8 cellular contexts compared by ENCODE assay signal in genomic region chr5:36696059-36696673, GRCh38.
DNase-seq lines count a peak whose midpoint lies in the region; ATAC-seq and TF ChIP-seq lines count a peak whose summit lies in the region.

No MANE protein-coding gene starts in this region.

- TF ChIP-seq CTCF in neural cell (IDR thresholded peaks at IDR 0.05; ENCODE audit: poor library complexity, severe bottlenecking) = peak; percentile 71

- no peak overlapping the region for H3K9ac ChIP-seq in neural cell (ENCODE audit: low read length)

- H3K27ac ChIP-seq in neural cell (ENCODE audit: low read length) = no peak overlapping the region

- H3K9me2 ChIP-seq in neural cell (ENCODE audit: insufficient read depth, low read length) = no peaks in the 10 kb centered on the region

- DNase-seq in activated effector memory CD4-positive, alpha-beta T cell treated with anti-CD3 and anti-CD28 coated beads, Interleukin-2, amount 50 U/mL, for 16 hours = peak; percentile 66
- DNase-seq in activated effector memory CD4-positive, alpha-beta T cell treated with Interleukin-2 at 50 U/mL for 16 hours = no peak
- peak; percentile 25 for DNase-seq in NCI-H2107 treated with DMSO at 0.1 percent for 48 hours (lab: John Stamatoyannopoulos, UW; ENCODE audit: unreplicated experiment)
- DNase-seq in activated CD4-positive, alpha-beta T cell treated with anti-CD3 and anti-CD28 coated beads, Interleukin-2, amount 50 U/mL, for 1 hour = peak; percentile 27

- H3K9me3 ChIP-seq in neural cell (ENCODE audit: low read length) = no peaks in the 10 kb centered on the region

- no peaks in the 10 kb centered on the region for H3K79me2 ChIP-seq in neural cell (replicated peaks; ENCODE audit: insufficient read depth, low read length)

- no peak overlapping the region for H3K4me3 ChIP-seq in neural cell (ENCODE audit: low read length)

- H3K36me3 ChIP-seq in neural cell (ENCODE audit: insufficient read depth, low read length) = no peaks in the 10 kb centered on the region

- H3K4me2 ChIP-seq in neural cell (ENCODE audit: low read length) = no peak overlapping the region

- ATAC-seq in HG02642 (IDR thresholded peaks at IDR 0.05; ENCODE audit: poor library complexity, unreplicated experiment) = peak; percentile 65
- ATAC-seq in esophagus mucosa = peak; percentile 77
- no peak for ATAC-seq in HG02970 (IDR thresholded peaks at IDR 0.05; ENCODE audit: low FRiP score, unreplicated experiment)

- H3F3A ChIP-seq in neural cell (ENCODE audit: insufficient read depth, low read length, poor library complexity, severe bottlenecking) = no peaks in the 10 kb centered on the region

- TF ChIP-seq RAD21 in neural cell (conservative IDR thresholded peaks at IDR 0.05) = peak; percentile 72

- no peaks in the 10 kb centered on the region for H4K20me1 ChIP-seq in neural cell (ENCODE audit: insufficient read depth)

- no peak overlapping the region for H2AFZ ChIP-seq in neural cell (ENCODE audit: low read depth, low read length)

- peaks cover 30% of the 10 kb centered on the region for H3K27me3 ChIP-seq in neural cell (ENCODE audit: insufficient read depth, low read depth, low read length)

- TF ChIP-seq EP300 in neural cell (conservative IDR thresholded peaks at IDR 0.05; ENCODE audit: poor library complexity, severe bottlenecking) = no peak

TF ChIP-seq in neural cell, 6 proteins besides CTCF, POLR2A, EP300 and RAD21:
- TF ChIP-seq TAF1 (IDR thresholded peaks at IDR 0.05; ENCODE audit: low read depth) (no peak), POLR2AphosphoS5 (IDR thresholded peaks at IDR 0.05) (no peak), SMC3 (conservative IDR thresholded peaks at IDR 0.05; ENCODE audit: poor library complexity) (peak; percentile 77), REST (IDR thresholded peaks at IDR 0.05; ENCODE audit: borderline replicate concordance) (no peak), MXI1 (conservative IDR thresholded peaks at IDR 0.05; ENCODE audit: poor library complexity, severe bottlenecking) (no peak)
TF ChIP-seq in neural cell: peak in this region for 1.
